In the genomic region with DNA sequence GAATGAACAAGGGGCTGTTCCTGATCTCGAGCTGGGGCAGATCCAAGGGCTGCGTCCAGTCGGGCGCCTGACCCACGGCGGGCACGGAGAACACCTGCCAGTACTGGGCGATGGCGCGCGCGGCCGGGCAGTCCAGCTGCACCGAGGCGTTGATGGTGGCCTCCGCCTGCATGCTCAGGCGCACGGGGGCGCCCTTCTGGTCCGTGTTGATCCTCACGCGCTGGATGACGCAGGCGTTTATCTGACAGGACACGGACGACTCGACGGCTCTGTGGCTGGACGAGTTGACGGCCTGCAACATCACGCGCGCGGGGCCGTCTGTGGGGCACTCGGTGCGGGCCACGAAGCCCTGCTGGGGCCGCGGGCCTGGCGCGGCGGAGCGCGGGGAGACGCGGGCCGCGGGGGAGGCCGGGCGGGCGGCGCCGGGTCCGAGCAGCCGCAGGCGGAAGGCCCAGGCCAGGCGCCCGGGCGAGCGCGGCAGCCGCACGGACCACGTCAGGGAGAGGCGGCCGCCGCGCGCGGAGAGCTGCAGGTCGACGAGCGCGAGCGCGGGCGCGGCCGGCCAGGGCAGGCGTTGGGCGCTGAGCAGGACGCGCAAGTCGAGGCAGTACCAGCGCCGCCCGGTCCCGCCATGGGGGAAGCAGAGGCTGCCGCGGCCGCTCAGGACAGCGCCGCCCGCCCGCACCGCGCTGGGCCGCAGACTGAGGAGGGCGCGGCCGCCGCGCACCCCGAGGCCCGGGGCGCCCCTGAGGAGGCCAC, we compare ENCODE assay signal across 1 cellular context.
A peak's percentile ranks its signal among the peaks of the same experiment; 100 is the strongest.
TF ChIP-seq lines count a peak whose summit lies in the region.

No MANE protein-coding gene starts in this region.

TF ChIP-seq in endothelial cell of umbilical vein, 7 proteins besides CTCF, POLR2A, EP300 and RAD21:
- TF ChIP-seq JUN (IDR thresholded peaks at IDR 0.05; ENCODE audit: borderline replicate concordance, insufficient read depth, insufficient read length, low read depth): no peak
- TF ChIP-seq, protein P1, sequence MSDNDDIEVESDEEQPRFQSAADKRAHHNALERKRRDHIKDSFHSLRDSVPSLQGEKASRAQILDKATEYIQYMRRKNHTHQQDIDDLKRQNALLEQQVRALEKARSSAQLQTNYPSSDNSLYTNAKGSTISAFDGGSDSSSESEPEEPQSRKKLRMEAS (IDR thresholded peaks at IDR 0.05; ENCODE audit: insufficient read depth, insufficient read length): peak; percentile 55
